31 cellular contexts compared by ENCODE assay signal in the genomic region with DNA sequence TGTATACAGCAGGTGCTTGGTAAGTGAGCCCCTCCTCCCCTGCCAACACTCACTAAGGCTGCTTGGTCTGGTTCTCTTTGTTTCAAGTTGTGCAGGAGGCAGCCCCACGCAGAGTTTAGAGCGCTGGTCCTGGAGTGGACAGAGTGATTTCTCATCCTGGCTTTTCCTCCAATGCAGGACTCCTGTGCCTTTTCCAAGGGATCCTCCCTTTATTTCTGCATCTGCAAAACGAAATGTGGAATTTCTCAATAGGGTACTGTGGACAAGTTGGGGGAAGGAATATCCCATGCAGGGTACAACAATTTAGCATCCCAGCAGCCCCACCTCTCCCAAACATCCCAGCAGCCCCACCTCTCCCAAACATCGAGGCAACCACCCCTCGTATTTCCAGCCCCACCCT.
"Had no signal": no experiment of that assay in that cellular context is flagged by ENCODE, and none has a peak within 500 bp of the region (broad histone marks: within the 10 kb centered on the region; RNA-seq: fewer than 3 reads in every experiment).

No MANE protein-coding gene starts in this region.

- H3K36me3 ChIP-seq: adrenal gland, cardiac muscle cell, Peyer's patch, SJSA1 had no signal

- H3K4me3 ChIP-seq: adrenal gland, cardiac muscle cell, K562, Peyer's patch, SJSA1 had no signal

- H3K36me3 Mint-ChIP-seq: activated naive CD4-positive, alpha-beta T cell treated with anti-CD3 and anti-CD28 coated beads, Interleukin-2, amount 50 U/mL, for 72 hours had no signal

- H3K4me1 Mint-ChIP-seq: activated T-helper 17 cell treated with anti-CD3 and anti-CD28 coated beads, Interleukin-2, amount 50 U/mL, for 72 hours had no signal

- H3K27me3 ChIP-seq: Peyer's patch, SJSA1 had no signal

- ATAC-seq: activated naive CD4-positive, alpha-beta T cell treated with anti-CD3 and anti-CD28 coated beads, Interleukin-2, amount 50 U/mL, for 72 hours; activated T-cell treated with anti-CD3 and anti-CD28 coated beads, Interleukin-2, amount 50 U/mL, for 72 hours; activated T-helper 17 cell treated with anti-CD3 and anti-CD28 coated beads, Interleukin-2, amount 50 U/mL, for 72 hours; K562 had no signal

- H3K27ac Mint-ChIP-seq: activated B cell treated with CpG ODN at 0.5 μM for 24 hours; activated CD4-positive, alpha-beta memory T cell treated with anti-CD3 and anti-CD28 coated beads, Interleukin-2, amount 10 ng/mL, durations not matched to agents 7 days and 5 days; activated naive CD4-positive, alpha-beta T cell treated with anti-CD3 and anti-CD28 coated beads for 36 hours; activated naive CD4-positive, alpha-beta T cell treated with anti-CD3 and anti-CD28 coated beads, Interleukin-2, amount 50 U/mL, for 72 hours; activated T-cell treated with anti-CD3 and anti-CD28 coated beads, Interleukin-2, amount 50 U/mL, for 72 hours; activated T-helper 17 cell treated with anti-CD3 and anti-CD28 coated beads, Interleukin-2, amount 50 U/mL, for 72 hours had no signal

- DNase-seq: activated B cell treated with CpG ODN at 0.5 μM for 24 hours; activated CD4-positive, alpha-beta memory T cell treated with anti-CD3 and anti-CD28 coated beads, Interleukin-2, amount 10 ng/mL, durations not matched to agents 7 days and 5 days; activated CD4-positive, alpha-beta T cell treated with anti-CD3 and anti-CD28 coated beads for 1 hour; activated CD4-positive, alpha-beta T cell treated with anti-CD3 and anti-CD28 coated beads for 48 hours; activated gamma-delta T cell; activated naive CD4-positive, alpha-beta T cell treated with anti-CD3 and anti-CD28 coated beads for 36 hours; activated T-cell treated with anti-CD3 and anti-CD28 coated beads, Interleukin-2, amount 50 U/mL, for 1 hour; activated T-cell treated with anti-CD3 and anti-CD28 coated beads, Interleukin-2, amount 50 U/mL, for 72 hours; adrenal gland; NCI-H1105 treated with DMSO at 0.1 percent for 48 hours; NCI-H1436; NCI-H1694; NCI-H1930; NCI-H2081 treated with DMSO at 0.1 percent for 48 hours; NCI-H345; NCI-H526; NCI-H748 treated with DMSO at 0.1 percent for 48 hours; NK-92 treated with Interleukin-12 subunit alpha and Interleukin-12 subunit beta, amount 100 ng/mL, for 24 hours; Peyer's patch; RPMI8226; SHP77 treated with DMSO at 0.1 percent for 48 hours; SW 1271; T-helper 1 cell; T-helper 2 cell; T-helper 9 cell had no signal

- H3K27me3 Mint-ChIP-seq: activated T-helper 17 cell treated with anti-CD3 and anti-CD28 coated beads, Interleukin-2, amount 50 U/mL, for 72 hours had no signal

- H3K9me3 Mint-ChIP-seq: activated B cell treated with CpG ODN at 0.5 μM for 24 hours; activated CD4-positive, alpha-beta memory T cell treated with anti-CD3 and anti-CD28 coated beads, Interleukin-2, amount 10 ng/mL, durations not matched to agents 7 days and 5 days; activated naive CD4-positive, alpha-beta T cell treated with anti-CD3 and anti-CD28 coated beads for 36 hours; activated naive CD4-positive, alpha-beta T cell treated with anti-CD3 and anti-CD28 coated beads, Interleukin-2, amount 50 U/mL, for 72 hours; activated T-cell treated with anti-CD3 and anti-CD28 coated beads, Interleukin-2, amount 50 U/mL, for 72 hours; activated T-helper 17 cell treated with anti-CD3 and anti-CD28 coated beads, Interleukin-2, amount 50 U/mL, for 72 hours had no signal

- H3K4me1 ChIP-seq: adrenal gland, Peyer's patch had no signal

- H3K9me3 ChIP-seq: adrenal gland, Peyer's patch, SJSA1 had no signal

- FAIRE-seq: K562 had no signal

- H3K4me3 Mint-ChIP-seq: activated B cell treated with CpG ODN at 0.5 μM for 24 hours; activated CD4-positive, alpha-beta memory T cell treated with anti-CD3 and anti-CD28 coated beads, Interleukin-2, amount 10 ng/mL, durations not matched to agents 7 days and 5 days; activated naive CD4-positive, alpha-beta T cell treated with anti-CD3 and anti-CD28 coated beads for 36 hours; activated T-cell treated with anti-CD3 and anti-CD28 coated beads, Interleukin-2, amount 50 U/mL, for 72 hours; activated T-helper 17 cell treated with anti-CD3 and anti-CD28 coated beads, Interleukin-2, amount 50 U/mL, for 72 hours had no signal

- H3K27ac ChIP-seq: adrenal gland, cardiac muscle cell, Peyer's patch, VCaP had no signal
